ENCODE assay signal across 8 cellular contexts in the genomic region with DNA sequence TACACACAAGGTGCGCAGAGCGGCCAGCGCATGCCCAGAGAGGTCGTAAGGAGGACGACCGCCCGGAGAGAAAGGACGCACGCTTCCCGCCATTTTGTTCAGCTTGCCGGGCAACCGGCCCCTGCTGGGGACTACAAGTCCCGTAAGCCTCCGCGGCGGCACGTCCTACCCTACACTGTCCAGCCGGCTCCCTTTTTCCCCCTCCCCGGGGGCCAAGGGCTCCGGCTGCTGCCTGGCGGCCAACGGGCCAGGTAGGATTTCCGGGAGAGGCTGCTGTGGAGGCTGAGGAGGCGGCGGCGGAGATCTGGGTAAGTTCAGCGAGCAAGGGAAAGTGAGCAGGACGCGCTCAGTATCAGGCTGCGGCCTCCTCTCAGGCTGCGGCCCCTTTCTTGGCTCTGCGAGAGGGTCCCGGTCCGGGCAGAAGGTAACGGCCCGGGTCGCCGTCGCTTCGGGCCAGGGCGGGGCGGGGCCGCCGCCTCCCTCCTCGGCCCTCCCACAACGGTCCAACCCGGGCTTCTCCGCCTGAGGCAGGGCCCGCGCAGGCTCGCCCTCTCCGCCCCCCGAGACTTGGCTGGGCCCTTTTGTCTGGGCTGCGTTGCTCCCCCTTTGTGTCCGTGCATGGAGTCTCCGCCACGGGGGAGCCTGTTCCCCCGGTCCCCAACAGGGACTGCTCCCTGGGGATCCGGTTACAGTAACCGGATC. TPM values are rescaled to one million over a fixed set of nuclear protein-coding genes. Genes with fewer than 3 reads are reported as not detected.
A peak's percentile ranks its signal among the peaks of the same experiment; 100 is the strongest.
DNase-seq lines count a peak whose midpoint lies in the region; ATAC-seq, FAIRE-seq and TF ChIP-seq lines count a peak whose summit lies in the region.

Gene PHACTR4 (plus strand): TSS at position 223 of the 702 bp plus-strand sequence. CDS start 37,708 bp downstream, outside the sequence.

- peak; percentile 95 for DNase-seq in AG08396 (ENCODE audit: low spot score)
- DNase-seq in NCI-H345 treated with DMSO at 0.1 percent for 48 hours (lab: John Stamatoyannopoulos, UW; ENCODE audit: unreplicated experiment): peak; percentile 88
- peak; percentile 83 for DNase-seq in activated CD4-positive, CD25-positive, alpha-beta regulatory T cell treated with anti-CD3 and anti-CD28 coated beads, Interleukin-2, amount 50 U/mL, for 72 hours
- peak; percentile 95 for DNase-seq in cerebellar cortex (ENCODE audit: low spot score)
- no peak for DNase-seq in keratinocyte (ENCODE audit: low read depth, low spot score)
- DNase-seq in stimulated activated CD4-positive, alpha-beta T cell treated with anti-CD3 and anti-CD28 coated beads, Interleukin-12 subunit alpha, Interleukin-12 subunit beta, amount 100 ng/mL, for 48 hours (ENCODE audit: low read depth in 2 of 3, low spot score in 1 of 3): peak; percentile 71 to 83 (median 75)

- no peaks in the 10 kb centered on the region for H3K27me3 ChIP-seq in keratinocyte (ENCODE audit: control insufficient read depth, extremely low read depth, insufficient read depth, low read length)

- H3K36me3 ChIP-seq in keratinocyte (ENCODE audit: control insufficient read depth in 2 of 2, extremely low read depth in 1 of 2, insufficient read depth in 2 of 2, low read length in 2 of 2): no peaks in the 10 kb centered on the region

- in situ Hi-C loops in GM18951 (cut with MboI; ENCODE audit: low sequenced_read_pairs, unreplicated experiment): no loop called here

- H3K79me2 ChIP-seq in keratinocyte (ENCODE audit: control insufficient read depth, insufficient read depth, low read length): peaks cover 28% of the 10 kb centered on the region

- H3K4me3 ChIP-seq in keratinocyte (ENCODE audit: control insufficient read depth in 2 of 3, extremely low read depth in 1 of 3, insufficient read depth in 2 of 3, low read depth in 1 of 3, low read length in 3 of 3): peak within 1 kb of the TSS; percentile 89 to 93 (median 91)

- peak within 1 kb of the TSS; percentile 87 for H3K4me2 ChIP-seq in keratinocyte (ENCODE audit: control insufficient read depth, extremely low read depth, insufficient read depth, low read depth, low read length)

- H4K20me1 ChIP-seq in keratinocyte (ENCODE audit: control insufficient read depth, extremely low read depth, insufficient read depth, low read length): no peaks in the 10 kb centered on the region

- dilution Hi-C loops in keratinocyte (cut with MboI; ENCODE audit: extremely low pct_ligation_motif_present, low sequenced_read_pairs): no loop called here

- peak; percentile 86 for ATAC-seq in HG03196 (IDR thresholded peaks at IDR 0.05; ENCODE audit: unreplicated experiment)

- peak within 1 kb of the TSS; percentile 88 for H2AFZ ChIP-seq in keratinocyte (ENCODE audit: control insufficient read depth, low read length)

- TF ChIP-seq CTCF in keratinocyte (optimal IDR thresholded peaks at IDR 0.05 in 1 of 3, IDR thresholded peaks at IDR 0.05 in 1 of 3, conservative IDR thresholded peaks at IDR 0.05 in 1 of 3; ENCODE audit: extremely low read depth in 1 of 3, insufficient read depth in 2 of 3, low read length in 3 of 3): no peak

- H3K9me1 ChIP-seq in keratinocyte (ENCODE audit: control insufficient read depth, extremely low read depth, insufficient read depth, low read length): peaks cover 2% of the 10 kb centered on the region

- no peaks in the 10 kb centered on the region for H3K9me3 ChIP-seq in keratinocyte (ENCODE audit: control insufficient read depth, low read depth, low read length)

- peak within 1 kb of the TSS; percentile 86 for H3K27ac ChIP-seq in keratinocyte (ENCODE audit: control insufficient read depth, insufficient read depth, low read length)

- H3K9ac ChIP-seq in keratinocyte (ENCODE audit: control insufficient read depth, extremely low read depth, insufficient read depth, low read length): peak within 1 kb of the TSS; percentile 92

- FAIRE-seq in keratinocyte (lab: Jason Lieb, UNC): no peak

- TF ChIP-seq POLR2A in GM18951 (IDR thresholded peaks at IDR 0.05; ENCODE audit: extremely low read depth, insufficient read depth, insufficient read length): peak; percentile 78

- H3K4me1 ChIP-seq in keratinocyte (ENCODE audit: control insufficient read depth, extremely low read depth, insufficient read depth, low read length): peaks cover 32% of the 10 kb centered on the region

RNA-seq across cellular contexts. Expression of gene PHACTR4, which starts in this region (rescaled TPM):
- 8.0 to 12.2 TPM (median 9.4 TPM) in 3 replicates for polyA plus RNA-seq in keratinocyte
- polyA plus RNA-seq in keratinocyte (2011; ENCODE audit: low read depth): 34.2 TPM
- 8.9 and 12.9 TPM in 2 replicates for polyA plus RNA-seq in keratinocyte (2011; cell fraction: cytosol; rRNA removed)
- 23.9 and 25.0 TPM in 2 replicates for polyA plus RNA-seq in keratinocyte (2011; cell fraction: nucleus; rRNA removed)
- 19.9 and 26.2 TPM in 2 replicates for polyA plus RNA-seq in keratinocyte (2012; ENCODE audit: low replicate concordance)
- 11.9 to 29.5 TPM (median 15.6 TPM) in 3 replicates for polyA minus RNA-seq in keratinocyte
- polyA minus RNA-seq in keratinocyte (2011; cell fraction: cytosol; rRNA and poly(A)+ RNA removed): 9.2 TPM
- 9.3 and 25.8 TPM in 2 replicates for polyA minus RNA-seq in keratinocyte (2011; cell fraction: nucleus; rRNA and poly(A)+ RNA removed)
